Comparison of ENCODE assay signal across 1 cellular context in genomic region chr12:130871286-130872178, GRCh38.
TF ChIP-seq lines count a peak whose summit lies in the region.

TSS of gene RAN (plus strand) at chr12:130872066. CDS start at chr12:130872594, 528 bp downstream.

TF ChIP-seq in K562, 482 proteins besides CTCF, POLR2A, EP300 and RAD21 (continued from another document and continues in another):
- peak; percentile 92 for TF ChIP-seq MGA (IDR thresholded peaks at IDR 0.05)
- TF ChIP-seq ZNF431 (CRISPR knock-in tag; IDR thresholded peaks at IDR 0.05): peak; percentile 38; the same call in 1 of the 2 replicates
- TF ChIP-seq PPARD (CRISPR knock-in tag; IDR thresholded peaks at IDR 0.05): no peak
- no peak for TF ChIP-seq TCF7 (IDR thresholded peaks at IDR 0.05; ENCODE audit: borderline replicate concordance)
- peak; percentile 81 for TF ChIP-seq MEIS2 (IDR thresholded peaks at IDR 0.05; ENCODE audit: partially characterized antibody)
- no peak for TF ChIP-seq ATF2 (CRISPR knock-in tag; IDR thresholded peaks at IDR 0.05)
- TF ChIP-seq KAT7 (CRISPR knock-in tag; IDR thresholded peaks at IDR 0.05; ENCODE audit: borderline replicate concordance): peak; percentile 44; the same call in 1 of the 2 replicates
- TF ChIP-seq REST (CRISPR knock-in tag; IDR thresholded peaks at IDR 0.05; ENCODE audit: low read depth): peak; percentile 77
- TF ChIP-seq ZBTB8A (IDR thresholded peaks at IDR 0.05; ENCODE audit: partially characterized antibody): no peak
- TF ChIP-seq ZBTB1 (CRISPR knock-in tag; IDR thresholded peaks at IDR 0.05; ENCODE audit: borderline replicate concordance, low read depth): peak; percentile 96
- TF ChIP-seq ETS1 (conservative IDR thresholded peaks at IDR 0.05; ENCODE audit: control insufficient read depth, low read depth, low read length): peak; percentile 41; the same call in 1 of the 2 replicates
- TF ChIP-seq TFAP4 (CRISPR knock-in tag; IDR thresholded peaks at IDR 0.05; ENCODE audit: borderline replicate concordance): peak; percentile 72
- TF ChIP-seq XRCC3 (IDR thresholded peaks at IDR 0.05): no peak
- TF ChIP-seq TEAD1 (CRISPR knock-in tag; IDR thresholded peaks at IDR 0.05): peak in 1 of 2 experiments; percentile 59; a peak in 2 of 4 replicates
- peak; percentile 13 for TF ChIP-seq SMAD4 (CRISPR knock-in tag; conservative IDR thresholded peaks at IDR 0.05)
- TF ChIP-seq NFIC (IDR thresholded peaks at IDR 0.05): peak; percentile 44
- TF ChIP-seq NR3C1 (CRISPR knock-in tag; IDR thresholded peaks at IDR 0.05): 0 out of 2 replicates have a peak, but pooled peaks have one; percentile 7
- TF ChIP-seq PBX2 (CRISPR knock-in tag; IDR thresholded peaks at IDR 0.05; ENCODE audit: low read depth): no peak
- TF ChIP-seq PBX2 (tag; conservative IDR thresholded peaks at IDR 0.05; ENCODE audit: low read depth): no peak
- peak; percentile 82 for TF ChIP-seq TBP (optimal IDR thresholded peaks at IDR 0.05; ENCODE audit: low read depth, low read length)
- peak; percentile 26 for TF ChIP-seq FIP1L1 (IDR thresholded peaks at IDR 0.05; ENCODE audit: low read depth, low read length, poor library complexity, severe bottlenecking)
- no peak for TF ChIP-seq ZKSCAN3 (CRISPR knock-in tag; IDR thresholded peaks at IDR 0.05)
- TF ChIP-seq E2F6 (IDR thresholded peaks at IDR 0.05; ENCODE audit: borderline replicate concordance in 1 of 2, extremely low read depth in 1 of 2, insufficient read depth in 1 of 2, insufficient read length in 1 of 2, low read depth in 1 of 2, low read length in 1 of 2, poor library complexity in 1 of 2, severe bottlenecking in 1 of 2): peak; percentile 98 to 100
- TF ChIP-seq MEF2A (IDR thresholded peaks at IDR 0.05; ENCODE audit: control insufficient read depth, low read depth, low read length): no peak
- TF ChIP-seq STAT6 (CRISPR knock-in tag; IDR thresholded peaks at IDR 0.05): no peak
